Comparison of ENCODE assay signal across 8 cellular contexts in genomic region chr12:116697305-116698130, GRCh38. TPM values are rescaled to one million over a fixed set of nuclear protein-coding genes. Genes with fewer than 3 reads are reported as not detected.
DNase-seq lines count a peak whose midpoint lies in the region; ATAC-seq and TF ChIP-seq lines count a peak whose summit lies in the region.

No MANE protein-coding gene starts in this region.

- ATAC-seq in GM18505 (IDR thresholded peaks at IDR 0.05; ENCODE audit: unreplicated experiment) = no peak
- no peak for ATAC-seq in HG02759 (IDR thresholded peaks at IDR 0.05; ENCODE audit: unreplicated experiment)
- no peak for ATAC-seq in HG03039 (IDR thresholded peaks at IDR 0.05; ENCODE audit: unreplicated experiment)
- ATAC-seq in HG03196 (IDR thresholded peaks at IDR 0.05; ENCODE audit: unreplicated experiment) = no peak

- H3K4me2 ChIP-seq in SU-DHL-6 (ENCODE audit: low read depth, low read length, poor library complexity, severe bottlenecking) = no peak overlapping the region
- H3K4me2 ChIP-seq in hepatocyte = peak overlapping the region; percentile 34

- H2AFZ ChIP-seq in SU-DHL-6 (ENCODE audit: low read depth, low read length, severe bottlenecking) (no peak overlapping the region), hepatocyte (no peak overlapping the region)

- H3K27me3 ChIP-seq in SU-DHL-6 (ENCODE audit: low read length) (no peaks in the 10 kb centered on the region), hepatocyte (peaks cover 12% of the 10 kb centered on the region)

- no peaks in the 10 kb centered on the region for H3K79me2 ChIP-seq in SU-DHL-6 (ENCODE audit: insufficient read depth, low read length)
- H3K79me2 ChIP-seq in hepatocyte = no peaks in the 10 kb centered on the region

- H3K27ac ChIP-seq in SU-DHL-6 (ENCODE audit: low read depth, low read length) (no peak overlapping the region), hepatocyte (peak overlapping the region; percentile 28)

- 53% methylated on average over 18 of the region's 18 CpGs for WGBS in hepatocyte (ENCODE audit: low lambda C conversion rate, missing lambda C conversion rate)

- TF ChIP-seq POLR2A in GM18505 (IDR thresholded peaks at IDR 0.05; ENCODE audit: borderline replicate concordance, extremely low read depth, insufficient read depth, insufficient read length) = no peak

- H3K4me1 ChIP-seq in hepatocyte (ENCODE audit: insufficient read depth) = peaks cover 19% of the 10 kb centered on the region

- H3K9me2 ChIP-seq in SU-DHL-6 (replicated peaks; ENCODE audit: insufficient read depth, low read length) = no peaks in the 10 kb centered on the region
- H3K9me2 ChIP-seq in hepatocyte (replicated peaks; ENCODE audit: insufficient read depth) = no peaks in the 10 kb centered on the region

- TF ChIP-seq CTCF in SU-DHL-6 (IDR thresholded peaks at IDR 0.05; ENCODE audit: insufficient read depth, low read length, poor library complexity, severe bottlenecking) (peak; percentile 31), hepatocyte (IDR thresholded peaks at IDR 0.05; ENCODE audit: poor library complexity) (peak; percentile 40)

- no peaks in the 10 kb centered on the region for H3K9me3 ChIP-seq in SU-DHL-6 (ENCODE audit: insufficient read depth, low read length)
- H3K9me3 ChIP-seq in hepatocyte (ENCODE audit: low read depth) = no peaks in the 10 kb centered on the region

- H3K9ac ChIP-seq in SU-DHL-6 (ENCODE audit: low read length) = no peak overlapping the region

- H4K20me1 ChIP-seq in SU-DHL-6 (ENCODE audit: low read depth, low read length) (no peaks in the 10 kb centered on the region), hepatocyte (ENCODE audit: insufficient read depth, poor library complexity, severe bottlenecking) (no peaks in the 10 kb centered on the region)

- H3F3A ChIP-seq in SU-DHL-6 (ENCODE audit: insufficient read depth) = no peaks in the 10 kb centered on the region

- DNase-seq in DMS153 treated with DMSO at 0.1 percent for 48 hours (lab: John Stamatoyannopoulos, UW; ENCODE audit: unreplicated experiment) (peak; percentile 57), HuH-7.5 (ENCODE audit: low spot score) (peak; percentile 45), hepatocyte (ENCODE audit: low spot score) (peak; percentile 40)

- H3K4me3 ChIP-seq in SU-DHL-6 (ENCODE audit: insufficient read depth, low read length, poor library complexity, severe bottlenecking) (no peak overlapping the region), hepatocyte (no peak overlapping the region)

- H3K36me3 ChIP-seq in SU-DHL-6 (ENCODE audit: low read length) = no peaks in the 10 kb centered on the region
- no peaks in the 10 kb centered on the region for H3K36me3 ChIP-seq in hepatocyte (replicated peaks; ENCODE audit: insufficient read depth, low read depth)

RNA-seq across cellular contexts. Expression of gene SPRING1, which starts 40.4 kb away (rescaled TPM):
- 94.5 and 95.2 TPM in 2 replicates for total RNA-seq in hepatocyte
- polyA plus RNA-seq in hepatocyte = 36.0 and 42.2 TPM in 2 replicates

RNA-seq across cellular contexts. Expression of gene RNFT2, which starts 40.6 kb away (rescaled TPM):
- 2.6 and 2.9 TPM in 2 replicates for total RNA-seq in hepatocyte
- polyA plus RNA-seq in hepatocyte = 1.5 and 2.8 TPM in 2 replicates
